Comparison of ENCODE assay signal across 9 cellular contexts in genomic region chr1:48777219-48777895, GRCh38. TPM values are rescaled to one million over a fixed set of nuclear protein-coding genes. Genes with fewer than 3 reads are reported as not detected.
DNase-seq lines count a peak whose midpoint lies in the region; ATAC-seq and TF ChIP-seq lines count a peak whose summit lies in the region.
"Had no signal": no experiment of that assay in that cellular context is flagged by ENCODE, and none has a peak within 500 bp of the region (broad histone marks: within the 10 kb centered on the region; RNA-seq: fewer than 3 reads in every experiment).

No MANE protein-coding gene starts in this region.

- POLR2A ChIA-PET in Panc1 (lab: Charles Lee): no interaction called here

- TF ChIP-seq POLR2A in heart left ventricle (IDR thresholded peaks at IDR 0.05): no peak

- BruUV-seq in Panc1 (replicated peaks; lab: Mats Ljungman, UMichigan): no TSS peak

- ATAC-seq in Panc1 (no peak), heart left ventricle (peak; percentile 38 to 59 (median 50)), GM21723 (IDR thresholded peaks at IDR 0.05; ENCODE audit: unreplicated experiment) (no peak)
- ATAC-seq: K562 had no signal

- H3K27me3 ChIP-seq in Panc1 (ENCODE audit: control insufficient read depth, insufficient read depth, low read length) (peaks cover 12% of the 10 kb centered on the region), heart left ventricle (peaks cover 0 to 1% (median 0%) of the 10 kb centered on the region in 9 donors), rectal smooth muscle tissue (ENCODE audit: control insufficient read depth, insufficient read depth, low read length) (no peaks in the 10 kb centered on the region)

- H3K27ac ChIP-seq in Panc1 (ENCODE audit: low read length) (no peak overlapping the region), heart left ventricle (peak overlapping the region in 4 of 12 donors; percentile 82 to 86 (median 83)), rectal smooth muscle tissue (ENCODE audit: low read depth, low read length) (peak overlapping the region; percentile 52)

- H3K36me3 ChIP-seq in ES-I3 (ENCODE audit: insufficient read depth, low read length) (no peaks in the 10 kb centered on the region), Panc1 (ENCODE audit: control insufficient read depth, insufficient read depth, low read length) (no peaks in the 10 kb centered on the region), heart left ventricle (peaks cover 0 to 11% (median 0%) of the 10 kb centered on the region in 9 donors), rectal smooth muscle tissue (ENCODE audit: control insufficient read depth, insufficient read depth, low read length) (no peaks in the 10 kb centered on the region)

- DNase-seq in Panc1 (ENCODE audit: low read depth, low spot score) (no peak), heart left ventricle (peak in 1 of 5 donors; percentile 26), pons (ENCODE audit: low spot score) (no peak), CD1c-positive myeloid dendritic cell (ENCODE audit: extremely low spot score) (no peak), NCI-H526 treated with DMSO at 0.1 percent for 48 hours (lab: John Stamatoyannopoulos, UW) (no peak)

- H3K9ac ChIP-seq in ES-I3 (ENCODE audit: low read depth, low read length) (peak overlapping the region; percentile 88; the same call in 1 of the 2 replicates), rectal smooth muscle tissue (ENCODE audit: low read length) (no peak overlapping the region)

- 6 to 13% (median 9%) methylated on average over 16 to 17 of the region's 17 CpGs for WGBS in heart left ventricle, 4 donors

- in situ Hi-C loops in Panc1 (cut with HindIII; ENCODE audit: low pct_unique_long_range_greater_than_20kb, low sequenced_read_pairs): no loop called here

- intact Hi-C loops in Panc1 (cut with micrococcal nuclease; ENCODE audit: unreplicated experiment): no loop called here
- intact Hi-C loops in heart left ventricle (cut with DNase I): no loop called here

- peak overlapping the region; percentile 11 to 33; a peak in 1 of 4 replicates for H3K4me3 ChIP-seq in Panc1 (ENCODE audit: low read depth in 2 of 2, low read length in 2 of 2)
- peak overlapping the region; percentile 62 to 97 (median 87) for H3K4me3 ChIP-seq in heart left ventricle
- peak overlapping the region; percentile 83 for H3K4me3 ChIP-seq in rectal smooth muscle tissue (ENCODE audit: low read length)
- H3K4me3 ChIP-seq: K562 had no signal

- no peaks in the 10 kb centered on the region for H3K4me1 ChIP-seq in ES-I3 (ENCODE audit: insufficient read depth, low read length)
- no peaks in the 10 kb centered on the region for H3K4me1 ChIP-seq in Panc1 (ENCODE audit: control insufficient read depth, insufficient read depth, low read length)
- peaks cover 0 to 21% (median 11%) of the 10 kb centered on the region in 12 donors for H3K4me1 ChIP-seq in heart left ventricle
- H3K4me1 ChIP-seq in rectal smooth muscle tissue (ENCODE audit: control insufficient read depth, insufficient read depth, low read length): peaks cover 5% of the 10 kb centered on the region

- H3K9me3 ChIP-seq in ES-I3 (ENCODE audit: control insufficient read depth, insufficient read depth, low read length) (no peaks in the 10 kb centered on the region), Panc1 (ENCODE audit: control insufficient read depth, insufficient read depth, low read depth, low read length) (no peaks in the 10 kb centered on the region), heart left ventricle (no peaks in the 10 kb centered on the region)

- TF ChIP-seq CTCF in Panc1 (IDR thresholded peaks at IDR 0.05): no peak
- TF ChIP-seq CTCF in heart left ventricle (IDR thresholded peaks at IDR 0.05): no peak

- CTCF ChIA-PET in Panc1 (lab: Charles Lee): no interaction called here

RNA-seq across cellular contexts. Expression of gene BEND5, which starts 0.7 kb away (rescaled TPM):
- total RNA-seq in Panc1 (2021; ENCODE audit: unreplicated experiment) (not detected), heart left ventricle (1 to 10 TPM; 1.6 to 6.4 (median 3.5) TPM)
- not detected for polyA plus RNA-seq in Panc1 (2012; ENCODE audit: insufficient read length)
- polyA plus RNA-seq in heart left ventricle: 1 to 10 TPM in 1 of 2 donors, under 1 TPM in 1; 0.85 to 4.0 TPM
- total RNA-seq: K562 had no signal
- polyA plus RNA-seq: K562 had no signal

Comparison
In these comparisons a context has a peak if more than half of its experiments do, and no peak if none do; other contexts are left out.
1. ATAC-seq: peak in heart left ventricle (4 of 4); none in Panc1 (single experiment) and GM21723 (single experiment).
2. H3K4me3 ChIP-seq: peak in every context shown above with its lines; median percentile 87 in heart left ventricle; 83 in rectal smooth muscle tissue; 22 in Panc1.